In genomic region chr10:92240289-92241157, GRCh38 we compare ENCODE assay signal across 8 cellular contexts. TPM values are rescaled to one million over a fixed set of nuclear protein-coding genes. Genes with fewer than 3 reads are reported as not detected.
DNase-seq lines count a peak whose midpoint lies in the region; ATAC-seq and TF ChIP-seq lines count a peak whose summit lies in the region.

No MANE protein-coding gene starts in this region.

- CTCF ChIA-PET in activated CD8-positive, alpha-beta T cell treated with anti-CD3 and anti-CD28 coated beads, Interleukin-2, amount 10 ng/mL, durations not matched to agents 7 days and 5 days (lab: Charles Lee) = interaction anchor here (0.7 to 0.9 kb wide), 2 partner anchors 31 to 50 kb away, joined by 3 read pairs; partner anchors contain the start of genes CPEB3 and MARCHF5

- POLR2A ChIA-PET in activated CD8-positive, alpha-beta T cell treated with anti-CD3 and anti-CD28 coated beads, Interleukin-2, amount 10 ng/mL, durations not matched to agents 7 days and 5 days (lab: Charles Lee) = interaction anchor here (0.5 to 0.8 kb wide), 2 partner anchors 51 to 333 kb away, joined by 3 read pairs; partner anchors contain the start of gene IDE

- H3K4me3 Mint-ChIP-seq in activated CD8-positive, alpha-beta T cell treated with anti-CD3 and anti-CD28 coated beads, Interleukin-2, amount 10 ng/mL, durations not matched to agents 7 days and 5 days = peak overlapping the region; percentile 87
- peak overlapping the region; percentile 77 for H3K4me3 Mint-ChIP-seq in mesothelial cell of epicardium

- no peaks in the 10 kb centered on the region for H3K9me3 Mint-ChIP-seq in activated CD8-positive, alpha-beta T cell treated with anti-CD3 and anti-CD28 coated beads, Interleukin-2, amount 10 ng/mL, durations not matched to agents 7 days and 5 days (ENCODE audit: insufficient read depth)
- no peaks in the 10 kb centered on the region for H3K9me3 Mint-ChIP-seq in mesothelial cell of epicardium

- H3K4me1 Mint-ChIP-seq in activated CD8-positive, alpha-beta T cell treated with anti-CD3 and anti-CD28 coated beads, Interleukin-2, amount 10 ng/mL, durations not matched to agents 7 days and 5 days (ENCODE audit: low read depth) = peaks cover 27% of the 10 kb centered on the region
- peaks cover 31% of the 10 kb centered on the region for H3K4me1 Mint-ChIP-seq in mesothelial cell of epicardium

- TF ChIP-seq POLR2A in GM18526 (IDR thresholded peaks at IDR 0.05; ENCODE audit: extremely low read depth, insufficient read length) (peak; percentile 23), erythroblast (IDR thresholded peaks at IDR 0.05; ENCODE audit: low read length) (no peak)

- no peak for TF ChIP-seq CTCF in mesothelial cell of epicardium (IDR thresholded peaks at IDR 0.05; ENCODE audit: unreplicated experiment)

- H3K36me3 Mint-ChIP-seq in activated CD8-positive, alpha-beta T cell treated with anti-CD3 and anti-CD28 coated beads, Interleukin-2, amount 10 ng/mL, durations not matched to agents 7 days and 5 days (ENCODE audit: low read depth) = peaks cover 17% of the 10 kb centered on the region
- H3K36me3 Mint-ChIP-seq in mesothelial cell of epicardium = peaks cover 5% of the 10 kb centered on the region

- no peak overlapping the region for H3K27ac Mint-ChIP-seq in activated CD8-positive, alpha-beta T cell treated with anti-CD3 and anti-CD28 coated beads, Interleukin-2, amount 10 ng/mL, durations not matched to agents 7 days and 5 days
- H3K27ac Mint-ChIP-seq in mesothelial cell of epicardium = peak overlapping the region; percentile 83

- ATAC-seq in HG03135 (IDR thresholded peaks at IDR 0.05; ENCODE audit: unreplicated experiment) = peak; percentile 56
- peak; percentile 52 for ATAC-seq in activated CD8-positive, alpha-beta T cell treated with anti-CD3 and anti-CD28 coated beads, Interleukin-2, amount 10 ng/mL, durations not matched to agents 7 days and 5 days

- H3K27me3 Mint-ChIP-seq in activated CD8-positive, alpha-beta T cell treated with anti-CD3 and anti-CD28 coated beads, Interleukin-2, amount 10 ng/mL, durations not matched to agents 7 days and 5 days (ENCODE audit: low read depth) = peaks cover 4% of the 10 kb centered on the region
- peaks cover 25% of the 10 kb centered on the region for H3K27me3 Mint-ChIP-seq in mesothelial cell of epicardium (ENCODE audit: low read depth)

- peak; percentile 69 for DNase-seq in AG20443 (ENCODE audit: low spot score)
- DNase-seq in NCI-H526 treated with DMSO at 0.1 percent for 48 hours (lab: John Stamatoyannopoulos, UW) = peak; percentile 84
- peak; percentile 48 for DNase-seq in activated CD8-positive, alpha-beta T cell treated with anti-CD3 and anti-CD28 coated beads, Interleukin-2, amount 10 ng/mL, durations not matched to agents 7 days and 5 days
- DNase-seq in erythroblast (lab: John Stamatoyannopoulos, UW) = peak; percentile 51 to 68
- no peak for DNase-seq in mesothelial cell of epicardium (ENCODE audit: low spot score in 2 of 2, unreplicated experiment in 2 of 2)
- peak; percentile 95 for DNase-seq in superior temporal gyrus (ENCODE audit: extremely low spot score)

RNA-seq across cellular contexts. Expression of gene CPEB3, which starts 50.4 kb away (rescaled TPM):
- total RNA-seq in activated CD8-positive, alpha-beta T cell treated with anti-CD3 and anti-CD28 coated beads, Interleukin-2, amount 10 ng/mL, durations not matched to agents 7 days and 5 days = 1 to 10 TPM; 2.3 to 2.4 TPM
- total RNA-seq in mesothelial cell of epicardium = 2.6 to 3.0 TPM (median 2.6 TPM) in 3 replicates

RNA-seq across cellular contexts. Expression of gene MARCHF5, which starts 50.4 kb away (rescaled TPM):
- 10 to 100 TPM; 21.3 to 24.3 TPM for total RNA-seq in activated CD8-positive, alpha-beta T cell treated with anti-CD3 and anti-CD28 coated beads, Interleukin-2, amount 10 ng/mL, durations not matched to agents 7 days and 5 days
- total RNA-seq in mesothelial cell of epicardium = 63.8 to 66.1 TPM (median 65.9 TPM) in 3 replicates

Comparison
In these comparisons a context has a peak if more than half of its experiments do, and no peak if none do; other contexts are left out.
1. DNase-seq: peak in AG20443 (single experiment), NCI-H526 treated with DMSO at 0.1 percent for 48 hours (single experiment), activated CD8-positive, alpha-beta T cell treated with anti-CD3 and anti-CD28 coated beads, Interleukin-2, amount 10 ng/mL, durations not matched to agents 7 days and 5 days (single experiment), erythroblast (2 of 2) and superior temporal gyrus (single experiment); none in mesothelial cell of epicardium (0 of 2).